In genomic region chr14:95233702-95234241, GRCh38 we compare ENCODE assay signal across 11 cellular contexts.
DNase-seq lines count a peak whose midpoint lies in the region; ATAC-seq and TF ChIP-seq lines count a peak whose summit lies in the region.
"Had no signal": no experiment of that assay in that cellular context is flagged by ENCODE, and none has a peak within 500 bp of the region (broad histone marks: within the 10 kb centered on the region; RNA-seq: fewer than 3 reads in every experiment).

No MANE protein-coding gene starts in this region.

- ATAC-seq in GM19324 (IDR thresholded peaks at IDR 0.05; ENCODE audit: low FRiP score, unreplicated experiment) (peak; percentile 92), HG03045 (IDR thresholded peaks at IDR 0.05; ENCODE audit: unreplicated experiment) (peak; percentile 77)
- ATAC-seq: naive thymus-derived CD8-positive, alpha-beta T cell had no signal

- intact Hi-C loops in dendritic cell treated with granulocyte-macrophage colony-stimulating factor and Interleukin-4, amounts not matched to agents 40 ng/mL and 50 ng/mL, for 4 days (cut with micrococcal nuclease): no loop called here
- intact Hi-C loops in thyroid gland (cut with DNase I): no loop called here

- H3K4me1 Mint-ChIP-seq in dendritic cell treated with granulocyte-macrophage colony-stimulating factor and Interleukin-4, amounts not matched to agents 40 ng/mL and 50 ng/mL, for 4 days (ENCODE audit: low read depth): peaks cover 35% of the 10 kb centered on the region
- peaks cover 10% of the 10 kb centered on the region for H3K4me1 Mint-ChIP-seq in endodermal cell
- peaks cover 54% of the 10 kb centered on the region for H3K4me1 Mint-ChIP-seq in osteocyte (ENCODE audit: unreplicated experiment)
- H3K4me1 Mint-ChIP-seq: central memory CD8-positive, alpha-beta T cell had no signal

- no peaks in the 10 kb centered on the region for H3K27me3 Mint-ChIP-seq in dendritic cell treated with granulocyte-macrophage colony-stimulating factor and Interleukin-4, amounts not matched to agents 40 ng/mL and 50 ng/mL, for 4 days
- no peaks in the 10 kb centered on the region for H3K27me3 Mint-ChIP-seq in endodermal cell (ENCODE audit: insufficient read depth)
- H3K27me3 Mint-ChIP-seq in osteocyte (ENCODE audit: unreplicated experiment): no peaks in the 10 kb centered on the region

- H3K4me3 ChIP-seq in thyroid gland (replicated peaks in 1 of 3): peak overlapping the region in 1 of 3 donors; percentile 17
- H3K4me3 ChIP-seq in endodermal cell (ENCODE audit: low read length): no peak overlapping the region
- H3K4me3 ChIP-seq: tibial artery had no signal

- H3K36me3 ChIP-seq in thyroid gland (no peaks in the 10 kb centered on the region), endodermal cell (ENCODE audit: control insufficient read depth, insufficient read depth, low read length) (no peaks in the 10 kb centered on the region)
- H3K36me3 ChIP-seq: tibial artery had no signal

- H3K27me3 ChIP-seq in thyroid gland (no peaks in the 10 kb centered on the region), endodermal cell (ENCODE audit: control insufficient read depth, insufficient read depth, low read length, poor library complexity, severe bottlenecking) (no peaks in the 10 kb centered on the region)
- H3K27me3 ChIP-seq: tibial artery had no signal

- no peak overlapping the region for H3K4me3 Mint-ChIP-seq in dendritic cell treated with granulocyte-macrophage colony-stimulating factor and Interleukin-4, amounts not matched to agents 40 ng/mL and 50 ng/mL, for 4 days
- H3K4me3 Mint-ChIP-seq in endodermal cell (no peak overlapping the region), osteocyte (ENCODE audit: unreplicated experiment) (no peak overlapping the region)
- H3K4me3 Mint-ChIP-seq: central memory CD8-positive, alpha-beta T cell; naive thymus-derived CD8-positive, alpha-beta T cell had no signal

- 23 to 36% methylated on average over 8 to 9 of the region's 9 CpGs for WGBS in thyroid gland, 2 donors
- WGBS in endodermal cell (ENCODE audit: insufficient coverage in 1 of 2, insufficient read length in 1 of 2), 2 experiments: 94 to 100% methylated on average over 7 to 9 of the region's 9 CpGs

- H3K36me3 Mint-ChIP-seq in dendritic cell treated with granulocyte-macrophage colony-stimulating factor and Interleukin-4, amounts not matched to agents 40 ng/mL and 50 ng/mL, for 4 days (ENCODE audit: low read depth): no peaks in the 10 kb centered on the region
- H3K36me3 Mint-ChIP-seq in endodermal cell (ENCODE audit: low read depth): no peaks in the 10 kb centered on the region
- no peaks in the 10 kb centered on the region for H3K36me3 Mint-ChIP-seq in osteocyte (ENCODE audit: unreplicated experiment)
- H3K36me3 Mint-ChIP-seq: naive thymus-derived CD8-positive, alpha-beta T cell had no signal

- H3K27ac Mint-ChIP-seq in dendritic cell treated with granulocyte-macrophage colony-stimulating factor and Interleukin-4, amounts not matched to agents 40 ng/mL and 50 ng/mL, for 4 days: peak overlapping the region; percentile 37
- H3K27ac Mint-ChIP-seq in endodermal cell (no peak overlapping the region), osteocyte (ENCODE audit: unreplicated experiment) (no peak overlapping the region)
- H3K27ac Mint-ChIP-seq: naive thymus-derived CD8-positive, alpha-beta T cell had no signal

- TF ChIP-seq POLR2A in thyroid gland (IDR thresholded peaks at IDR 0.05): peak in 1 of 2 donors; percentile 16

- H3K9me3 ChIP-seq in thyroid gland (no peaks in the 10 kb centered on the region), endodermal cell (ENCODE audit: control insufficient read depth, low read length) (no peaks in the 10 kb centered on the region)
- H3K9me3 ChIP-seq: tibial artery had no signal

- no peak overlapping the region for H3K9ac ChIP-seq in endodermal cell (ENCODE audit: extremely low read depth, low read length, poor library complexity, severe bottlenecking)

- H3K27ac ChIP-seq in thyroid gland: peak overlapping the region; percentile 90 to 92 (median 92)
- H3K27ac ChIP-seq in endodermal cell (ENCODE audit: low read depth, low read length): no peak overlapping the region
- H3K27ac ChIP-seq: tibial artery had no signal

- DNase-seq in thyroid gland (peak; percentile 95), GM03348 (ENCODE audit: low spot score) (no peak), endodermal cell (no peak), osteocyte (ENCODE audit: extremely low spot score, unreplicated experiment) (no peak), NCI-H1092 (lab: John Stamatoyannopoulos, UW) (no peak)
- DNase-seq: naive thymus-derived CD8-positive, alpha-beta T cell had no signal

- H3K4me1 ChIP-seq in thyroid gland: peaks cover 70 to 86% of the 10 kb centered on the region in 2 donors
- no peaks in the 10 kb centered on the region for H3K4me1 ChIP-seq in endodermal cell (ENCODE audit: control insufficient read depth, insufficient read depth, low read length)

- no peak for TF ChIP-seq CTCF in thyroid gland (IDR thresholded peaks at IDR 0.05)
- no peak for TF ChIP-seq CTCF in endodermal cell (conservative IDR thresholded peaks at IDR 0.05)
- TF ChIP-seq CTCF in osteocyte (IDR thresholded peaks at IDR 0.05): no peak

- H3K9me3 Mint-ChIP-seq in dendritic cell treated with granulocyte-macrophage colony-stimulating factor and Interleukin-4, amounts not matched to agents 40 ng/mL and 50 ng/mL, for 4 days: no peaks in the 10 kb centered on the region
- H3K9me3 Mint-ChIP-seq in endodermal cell: no peaks in the 10 kb centered on the region
- no peaks in the 10 kb centered on the region for H3K9me3 Mint-ChIP-seq in osteocyte (ENCODE audit: unreplicated experiment)
- H3K9me3 Mint-ChIP-seq: central memory CD8-positive, alpha-beta T cell had no signal

Comparison
In these comparisons a context has a peak if more than half of its experiments do, and no peak if none do; other contexts are left out.
1. DNase-seq: peak in thyroid gland (2 of 2); none in GM03348 (single experiment), endodermal cell (single experiment), osteocyte (single experiment) and NCI-H1092 (single experiment).